ENCODE assay signal across 21 cellular contexts in genomic region chr3:128500556-128500955, GRCh38. TPM values are rescaled to one million over a fixed set of nuclear protein-coding genes. Genes with fewer than 3 reads are reported as not detected.
DNase-seq lines count a peak whose midpoint lies in the region; ATAC-seq, FAIRE-seq and TF ChIP-seq lines count a peak whose summit lies in the region.
"Had no signal": no experiment of that assay in that cellular context is flagged by ENCODE, and none has a peak within 500 bp of the region (broad histone marks: within the 10 kb centered on the region; RNA-seq: fewer than 3 reads in every experiment).

No MANE protein-coding gene starts in this region.

- no peak overlapping the region for H3K27ac Mint-ChIP-seq in chondrocyte (ENCODE audit: unreplicated experiment)
- H3K27ac Mint-ChIP-seq in progenitor cell of endocrine pancreas, result peak overlapping the region; percentile 49
- H3K27ac Mint-ChIP-seq: HFFc6 had no signal

- CTCF ChIA-PET in K562 (lab: Yijun Ruan, JAX; ENCODE audit: low intra/inter-chr PET ratio), result no interaction called here
- CTCF ChIA-PET in PC-3 (lab: Charles Lee), result no interaction called here

- peaks cover 22% of the 10 kb centered on the region for H3K79me2 ChIP-seq in K562 (ENCODE audit: control insufficient read depth, insufficient read depth, low read length)
- H3K79me2 ChIP-seq in PC-3 (ENCODE audit: low read length), result no peaks in the 10 kb centered on the region

- no peak for DNase-seq in K562 (ENCODE audit: extremely low read depth in 1 of 4, low spot score in 3 of 4)
- peak; percentile 7 for DNase-seq in chondrocyte (ENCODE audit: low spot score)
- DNase-seq in left lobe of liver (ENCODE audit: low spot score), result peak; percentile 33
- no peak for DNase-seq in progenitor cell of endocrine pancreas (ENCODE audit: low spot score, unreplicated experiment)
- DNase-seq in RPMI8226, result no peak
- DNase-seq in middle frontal gyrus (ENCODE audit: extremely low spot score, low spot score), result no peak
- DNase-seq in PC-3, result no peak
- DNase-seq: C1 segment of cervical spinal cord; Caco-2; CD4-positive, alpha-beta memory T cell; DMS153; DND-41; GOT3 had no signal

- H3K4me2 ChIP-seq in K562 (ENCODE audit: insufficient read depth, low read length) (no peak overlapping the region), PC-3 (ENCODE audit: low read length) (no peak overlapping the region)

- peaks cover 35% of the 10 kb centered on the region for H3K27me3 Mint-ChIP-seq in chondrocyte (ENCODE audit: low read depth)
- H3K27me3 Mint-ChIP-seq in progenitor cell of endocrine pancreas, result peaks cover 66% of the 10 kb centered on the region

- H3K9me1 ChIP-seq in K562 (ENCODE audit: control insufficient read depth, insufficient read depth, low read length), result peaks cover 5% of the 10 kb centered on the region

- H2AFZ ChIP-seq in K562 (ENCODE audit: low read depth, low read length) (no peak overlapping the region), PC-3 (ENCODE audit: low read length) (no peak overlapping the region)

- intact Hi-C loops in K562 (cut with micrococcal nuclease), result loop anchor here (5.0 kb wide), 1 partner anchor 47 kb away; no protein-coding TSS in a partner anchor
- intact Hi-C loops in PC-3 (cut with micrococcal nuclease), result loop anchor here (10.0 kb wide), 1 partner anchor 84 kb away; no protein-coding TSS in a partner anchor

- no peak for TF ChIP-seq POLR2A in K562 (conservative IDR thresholded peaks at IDR 0.05)

- H3K4me1 ChIP-seq in K562 (replicated peaks in 1 of 2; ENCODE audit: control insufficient read depth in 2 of 2, insufficient read depth in 2 of 2, low read length in 2 of 2) (peaks cover 32 to 52% of the 10 kb centered on the region in 2 experiments), PC-3 (ENCODE audit: insufficient read depth, low read length) (peaks cover 10% of the 10 kb centered on the region)

- H3K4me1 Mint-ChIP-seq in chondrocyte (ENCODE audit: low read depth) (peaks cover 14% of the 10 kb centered on the region), progenitor cell of endocrine pancreas (ENCODE audit: low read depth) (peaks cover 7% of the 10 kb centered on the region)

- H3K4me3 Mint-ChIP-seq in chondrocyte (ENCODE audit: unreplicated experiment), result no peak overlapping the region
- no peak overlapping the region for H3K4me3 Mint-ChIP-seq in progenitor cell of endocrine pancreas (ENCODE audit: low read depth)
- H3K4me3 Mint-ChIP-seq: CD4-positive, alpha-beta memory T cell; HFFc6 had no signal

- no peak for TF ChIP-seq EP300 in K562 (IDR thresholded peaks at IDR 0.05; ENCODE audit: low read length)

- 87% methylated on average over 4 of the region's 4 CpGs for WGBS in K562 (ENCODE audit: insufficient coverage, low coverage, missing lambda C conversion rate)

- no peak for FAIRE-seq in K562 (lab: Jason Lieb, UNC)
- FAIRE-seq: G401.6, GM12892, H54 had no signal

- H3K9ac ChIP-seq in K562 (ENCODE audit: insufficient read depth in 1 of 2, low read depth in 2 of 2, low read length in 2 of 2) (no peak overlapping the region), PC-3 (ENCODE audit: low read length) (no peak overlapping the region)

- no peaks in the 10 kb centered on the region for H3K9me3 Mint-ChIP-seq in chondrocyte (ENCODE audit: low read depth)
- no peaks in the 10 kb centered on the region for H3K9me3 Mint-ChIP-seq in progenitor cell of endocrine pancreas (ENCODE audit: low read depth)
- H3K9me3 Mint-ChIP-seq: CD4-positive, alpha-beta memory T cell; HFFc6 had no signal

- H3K4me3 ChIP-seq in K562 (no peak overlapping the region), PC-3 (ENCODE audit: low read length) (no peak overlapping the region)
- H3K4me3 ChIP-seq: HAP-1 had no signal

- H3K9me3 ChIP-seq in K562 (replicated peaks; ENCODE audit: control insufficient read depth, insufficient read depth, low read depth, low read length), result peaks cover 2% of the 10 kb centered on the region; the same call in 1 of the 2 replicates
- H3K9me3 ChIP-seq in PC-3 (ENCODE audit: low read length), result no peaks in the 10 kb centered on the region
- H3K9me3 ChIP-seq: Caco-2 had no signal

- TF ChIP-seq RAD21 in K562 (CRISPR knock-in tag; conservative IDR thresholded peaks at IDR 0.05 in 1 of 2, IDR thresholded peaks at IDR 0.05 in 1 of 2), result no peak

- ATAC-seq in K562, result no peak
- ATAC-seq in left lobe of liver, result no peak
- ATAC-seq in PC-3, result no peak

- peaks cover 2% of the 10 kb centered on the region for H3K36me3 Mint-ChIP-seq in chondrocyte (ENCODE audit: low read depth)
- no peaks in the 10 kb centered on the region for H3K36me3 Mint-ChIP-seq in progenitor cell of endocrine pancreas (ENCODE audit: insufficient read depth)
- H3K36me3 Mint-ChIP-seq: CD4-positive, alpha-beta memory T cell had no signal

- H3K27ac ChIP-seq in K562 (ENCODE audit: extremely low read depth, low read depth, low read length) (no peak overlapping the region), PC-3 (ENCODE audit: low read length) (no peak overlapping the region)

- POLR2A ChIA-PET in K562 (lab: Yijun Ruan, JAX), result no interaction called here
- POLR2A ChIA-PET in PC-3 (lab: Charles Lee; ENCODE audit: unreplicated experiment), result no interaction called here

- H3K36me3 ChIP-seq in K562 (ENCODE audit: control insufficient read depth, insufficient read depth, low read length) (peaks cover 22% of the 10 kb centered on the region; the same call in 2 of the 3 replicates), PC-3 (ENCODE audit: low read depth, low read length) (no peaks in the 10 kb centered on the region)

- no peaks in the 10 kb centered on the region for H3K9me2 ChIP-seq in PC-3 (replicated peaks; ENCODE audit: low read length)

- TF ChIP-seq CTCF in K562 (IDR thresholded peaks at IDR 0.05 in 2 of 3, conservative IDR thresholded peaks at IDR 0.05 in 1 of 3; ENCODE audit: insufficient read depth in 2 of 3, low read depth in 1 of 3, low read length in 3 of 3), result no peak
- TF ChIP-seq CTCF in chondrocyte (IDR thresholded peaks at IDR 0.05), result no peak
- TF ChIP-seq CTCF in progenitor cell of endocrine pancreas (IDR thresholded peaks at IDR 0.05; ENCODE audit: unreplicated experiment), result no peak
- no peak for TF ChIP-seq CTCF in PC-3 (conservative IDR thresholded peaks at IDR 0.05; ENCODE audit: low read depth, low read length)

- H3K27me3 ChIP-seq in K562 (ENCODE audit: control insufficient read depth in 2 of 2, insufficient read depth in 2 of 2, low read length in 2 of 2) (no peaks in the 10 kb centered on the region), PC-3 (ENCODE audit: low read length) (no peaks in the 10 kb centered on the region)

- H3F3A ChIP-seq in PC-3 (ENCODE audit: low read length, unreplicated experiment), result no peaks in the 10 kb centered on the region

- BruUV-seq in K562 (replicated peaks; lab: Mats Ljungman, UMichigan) (no TSS peak), PC-3 (replicated peaks; lab: Mats Ljungman, UMichigan) (no TSS peak)

- in situ Hi-C loops in K562 (cut with MboI), result no loop called here

- H4K20me1 ChIP-seq in K562 (replicated peaks; ENCODE audit: control insufficient read depth, insufficient read depth, low read length) (no peaks in the 10 kb centered on the region), PC-3 (ENCODE audit: low read length) (no peaks in the 10 kb centered on the region)

TF ChIP-seq in K562, 482 proteins besides CTCF, POLR2A, EP300 and RAD21 (continues in another document):
- TF ChIP-seq NCOA1 (IDR thresholded peaks at IDR 0.05; ENCODE audit: low read depth) (no peak), ELF1 (tag; IDR thresholded peaks at IDR 0.05) (0 out of 2 replicates have a peak, but pooled peaks have one; percentile 25)

RNA-seq across cellular contexts. Expression of gene GATA2, which starts 7.6 kb away (rescaled TPM):
- 49.8 and 107 TPM in 2 replicates for total RNA-seq in K562 (2011; cell fraction: chromatin; rRNA removed; ENCODE audit: low replicate concordance)
- total RNA-seq in K562 (2011; cell fraction: nucleolus; rRNA removed), result 84.0 and 88.4 TPM in 2 replicates
- total RNA-seq in K562 (2011; cell fraction: nucleoplasm; rRNA removed), result 50.5 and 57.9 TPM in 2 replicates
- total RNA-seq in K562 (2014; rRNA removed) (86.9 and 125 TPM in 2 replicates), K562 (2014; rRNA removed; fragmentation: Illumina TruSeq; extraction: Trizol) (32.6 and 32.8 TPM in 2 replicates), K562 (2015; rRNA removed; fragmentation: Illumina TruSeq; extraction: Trizol) (50.8 and 55.3 TPM in 2 replicates), K562 (2021) (215 and 218 TPM in 2 replicates), chondrocyte (0.10 to 0.44 TPM in 2 of 3 replicates, not detected in the other), left lobe of liver (1.3 TPM), progenitor cell of endocrine pancreas (1.7 and 1.9 TPM in 2 replicates), PC-3 (2014; rRNA removed) (26.8 and 32.4 TPM in 2 replicates)
- polyA plus RNA-seq in K562 (2011; rRNA removed) (28.9 and 29.6 TPM in 2 replicates), K562 (2014; fragmentation: Illumina TruSeq; extraction: Trizol) (74.6 and 129 TPM in 2 replicates), K562 (2014; fragmentation: Nextera tagmentation; extraction: Ambion mirVana) (10 to 100 TPM in 1 of 2 experiments, 1 to 10 TPM in 1; 8.5 to 11.6 TPM), K562 (2014; rRNA removed) (113 and 118 TPM in 2 replicates)
- 29.6 and 67.6 TPM in 2 replicates for polyA plus RNA-seq in K562 (2011; cell fraction: cytosol; rRNA removed)
- 108 and 210 TPM in 2 replicates for polyA plus RNA-seq in K562 (2011; cell fraction: nucleus; rRNA removed)
- polyA plus RNA-seq in K562 (2012), result 126 and 159 TPM in 2 replicates
- polyA minus RNA-seq in K562 (2011; rRNA and poly(A)+ RNA removed), result 12.2 and 21.4 TPM in 2 replicates
- polyA minus RNA-seq in K562 (2011; cell fraction: cytosol; rRNA and poly(A)+ RNA removed), result 57.2 and 76.2 TPM in 2 replicates
- 42.5 and 50.0 TPM in 2 replicates for polyA minus RNA-seq in K562 (2011; cell fraction: nucleus; rRNA and poly(A)+ RNA removed)
- total RNA-seq: CD4-positive, alpha-beta memory T cell had no signal
- polyA plus RNA-seq: CD4-positive, alpha-beta memory T cell had no signal

RNA-seq across cellular contexts. Expression of gene DNAJB8, which starts 33.9 kb away (rescaled TPM):
- not detected in 2 replicates for total RNA-seq in K562 (2011; cell fraction: chromatin; rRNA removed; ENCODE audit: low replicate concordance)
- total RNA-seq in K562 (2011; cell fraction: nucleolus; rRNA removed), result not detected in 2 replicates
- not detected in 2 replicates for total RNA-seq in K562 (2011; cell fraction: nucleoplasm; rRNA removed)
- total RNA-seq in K562 (2014; rRNA removed) (0.04 TPM in 1 of 2 replicates, not detected in the other), K562 (2014; rRNA removed; fragmentation: Illumina TruSeq; extraction: Trizol) (not detected in 2 replicates), K562 (2015; rRNA removed; fragmentation: Illumina TruSeq; extraction: Trizol) (not detected in 2 replicates), K562 (2021) (not detected in 2 replicates), chondrocyte (not detected in 3 replicates), left lobe of liver (not detected), progenitor cell of endocrine pancreas (not detected in 2 replicates), PC-3 (2014; rRNA removed) (not detected in 2 replicates)
- polyA plus RNA-seq in K562 (2011; rRNA removed) (not detected in 2 replicates), K562 (2014; fragmentation: Illumina TruSeq; extraction: Trizol) (not detected in 2 replicates), K562 (2014; fragmentation: Nextera tagmentation; extraction: Ambion mirVana) (not detected), K562 (2014; rRNA removed) (not detected in 2 replicates)
- not detected in 2 replicates for polyA plus RNA-seq in K562 (2011; cell fraction: cytosol; rRNA removed)
- not detected in 2 replicates for polyA plus RNA-seq in K562 (2011; cell fraction: nucleus; rRNA removed)
- polyA plus RNA-seq in K562 (2012), result not detected in 2 replicates
- polyA minus RNA-seq in K562 (2011; rRNA and poly(A)+ RNA removed), result not detected in 2 replicates
- not detected in 2 replicates for polyA minus RNA-seq in K562 (2011; cell fraction: cytosol; rRNA and poly(A)+ RNA removed)
- polyA minus RNA-seq in K562 (2011; cell fraction: nucleus; rRNA and poly(A)+ RNA removed), result not detected in 2 replicates
- total RNA-seq: A172; A673; Caco-2; CD4-positive, alpha-beta memory T cell; HFFc6 had no signal
- polyA plus RNA-seq: BJ; CD4-positive, alpha-beta memory T cell had no signal

Comparison
In these comparisons a context has a peak if more than half of its experiments do, and no peak if none do; other contexts are left out.
1. DNase-seq: peak in chondrocyte (single experiment) and left lobe of liver (single experiment); none in K562 (0 of 4), progenitor cell of endocrine pancreas (single experiment), RPMI8226 (single experiment), middle frontal gyrus (single experiment) and PC-3 (single experiment).